Comparison of ENCODE assay signal across 8 cellular contexts in the genomic region with DNA sequence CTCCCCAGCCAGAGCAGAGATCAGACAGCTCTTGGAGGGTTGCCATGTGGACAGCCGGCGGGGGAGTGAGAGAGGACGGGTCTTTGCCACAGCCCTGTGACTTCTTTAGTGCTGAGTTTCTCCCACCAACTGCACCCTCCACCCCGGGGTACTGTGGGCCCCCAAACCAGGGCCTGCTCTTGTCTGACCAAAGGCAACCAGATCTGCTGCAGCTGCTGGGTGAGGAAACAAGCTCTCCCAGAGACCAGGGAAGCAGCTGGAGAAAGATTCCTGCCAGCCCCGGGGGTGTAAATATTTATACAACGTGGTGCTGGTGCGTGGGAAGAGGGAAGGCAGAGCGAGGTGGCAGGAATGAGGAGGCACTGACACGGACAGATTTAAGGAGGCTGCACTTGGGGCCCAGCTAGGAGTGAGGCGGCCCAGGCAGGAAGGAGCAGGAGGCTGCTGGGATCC. TPM values are rescaled to one million over a fixed set of nuclear protein-coding genes. Genes with fewer than 3 reads are reported as not detected.
DNase-seq lines count a peak whose midpoint lies in the region; ATAC-seq and TF ChIP-seq lines count a peak whose summit lies in the region.

No MANE protein-coding gene starts in this region.

- no peak for TF ChIP-seq POLR2A in spleen (IDR thresholded peaks at IDR 0.05)

- TF ChIP-seq CTCF in HEK293 (tag by site-specific recombination; IDR thresholded peaks at IDR 0.05) (no peak), spleen (IDR thresholded peaks at IDR 0.05 in 8 of 11, conservative IDR thresholded peaks at IDR 0.05 in 3 of 11) (no peak)

- no peak overlapping the region for H3K4me3 Mint-ChIP-seq in activated naive CD8-positive, alpha-beta T cell treated with anti-CD3 and anti-CD28 coated beads, Interleukin-2, amount 50 U/mL, for 24 hours

- H3K36me3 ChIP-seq in ACC112 (ENCODE audit: insufficient read depth, low read length) (no peaks in the 10 kb centered on the region; the same call in 1 of the 2 replicates), HEK293 (ENCODE audit: control insufficient read depth in 2 of 2, insufficient read depth in 1 of 2, low read length in 2 of 2) (no peaks in the 10 kb centered on the region), spleen (no peaks in the 10 kb centered on the region)

- H3K27ac ChIP-seq in ACC112 (ENCODE audit: low read depth, low read length) (peak overlapping the region; percentile 41), HEK293 (ENCODE audit: extremely low read depth, low read depth, low read length) (no peak overlapping the region; the same call in 1 of the 2 replicates), spleen (peak overlapping the region; percentile 68 to 90 (median 80))

- H3K4me1 Mint-ChIP-seq in activated naive CD8-positive, alpha-beta T cell treated with anti-CD3 and anti-CD28 coated beads, Interleukin-2, amount 50 U/mL, for 24 hours = peaks cover 49% of the 10 kb centered on the region

- H3K27me3 Mint-ChIP-seq in activated naive CD8-positive, alpha-beta T cell treated with anti-CD3 and anti-CD28 coated beads, Interleukin-2, amount 50 U/mL, for 24 hours = no peaks in the 10 kb centered on the region

- H2AFZ ChIP-seq in ACC112 (ENCODE audit: low read length, unreplicated experiment) = peak overlapping the region; percentile 6

- CTCF ChIA-PET in HEK293 (lab: Yijun Ruan, JAX) = interaction anchor here (1.4 kb wide), 1 partner anchor 9 kb away, joined by 6 read pairs; no protein-coding TSS in a partner anchor

- POLR2A ChIA-PET in HEK293 (lab: Yijun Ruan, JAX) = interaction anchor here (1.3 kb wide), 1 partner anchor 14 kb away, joined by 8 read pairs; the partner anchor contains the start of gene ZFP36L1

- intact Hi-C loops in spleen (cut with DNase I; ENCODE audit: low total_unique reads) = no loop called here

- H3K9me3 ChIP-seq in HEK293 (ENCODE audit: control insufficient read depth, insufficient read depth, low read depth, low read length) (no peaks in the 10 kb centered on the region; the same call in 1 of the 2 replicates), spleen (peaks cover 0 to 15% (median 3%) of the 10 kb centered on the region in 8 donors)

- H3K27ac Mint-ChIP-seq in activated naive CD8-positive, alpha-beta T cell treated with anti-CD3 and anti-CD28 coated beads, Interleukin-2, amount 50 U/mL, for 24 hours = peak overlapping the region; percentile 65

- peaks cover 2% of the 10 kb centered on the region for H3K36me3 Mint-ChIP-seq in activated naive CD8-positive, alpha-beta T cell treated with anti-CD3 and anti-CD28 coated beads, Interleukin-2, amount 50 U/mL, for 24 hours (ENCODE audit: low read depth)

- no peak for DNase-seq in activated naive CD8-positive, alpha-beta T cell treated with anti-CD3 and anti-CD28 coated beads, Interleukin-2, amount 50 U/mL, for 24 hours
- DNase-seq in hepatic stellate cell (ENCODE audit: low spot score) (peak; percentile 91), spleen (peak; percentile 84)
- DNase-seq in stimulated activated CD4-positive, alpha-beta T cell treated with anti-CD3 and anti-CD28 coated beads, Interleukin-4, amount 100 ng/mL, for 4 hours = no peak

- ATAC-seq in activated naive CD8-positive, alpha-beta T cell treated with anti-CD3 and anti-CD28 coated beads, Interleukin-2, amount 50 U/mL, for 24 hours = no peak
- ATAC-seq in GM18870 (IDR thresholded peaks at IDR 0.05; ENCODE audit: unreplicated experiment) (no peak), HG03460 (IDR thresholded peaks at IDR 0.05; ENCODE audit: unreplicated experiment) (no peak)

- H3K79me2 ChIP-seq in ACC112 (ENCODE audit: control insufficient read depth, insufficient read depth, low read length, unreplicated experiment) = no peaks in the 10 kb centered on the region

- H3K9me3 Mint-ChIP-seq in activated naive CD8-positive, alpha-beta T cell treated with anti-CD3 and anti-CD28 coated beads, Interleukin-2, amount 50 U/mL, for 24 hours = peaks cover 13% of the 10 kb centered on the region

- H3K4me3 ChIP-seq in ACC112 (ENCODE audit: low read depth, low read length) (no peak overlapping the region), HEK293 (ENCODE audit: low read depth, low read length) (no peak overlapping the region), spleen (no peak overlapping the region)

- no peaks in the 10 kb centered on the region for H3K27me3 ChIP-seq in ACC112 (ENCODE audit: insufficient read depth, low read length)
- no peaks in the 10 kb centered on the region for H3K27me3 ChIP-seq in spleen (replicated peaks in 1 of 7)

- H3K4me1 ChIP-seq in ACC112 (ENCODE audit: control insufficient read depth, insufficient read depth, low read length, unreplicated experiment) (peaks cover 16% of the 10 kb centered on the region), HEK293 (ENCODE audit: control insufficient read depth, insufficient read depth, low read length) (peaks cover 3% of the 10 kb centered on the region; the same call in 1 of the 2 replicates), spleen (peaks cover 7 to 65% (median 30%) of the 10 kb centered on the region in 6 donors)

- 18 to 46% (median 35%) methylated on average over 6 to 10 of the region's 10 CpGs for WGBS in spleen, 5 donors

TF ChIP-seq in HEK293, 187 proteins besides CTCF, POLR2A, EP300 and RAD21:
- TF ChIP-seq GLIS1 (tag by site-specific recombination; IDR thresholded peaks at IDR 0.05) (peak; percentile 57), SP7 (tag by site-specific recombination; IDR thresholded peaks at IDR 0.05) (peak; percentile 46), ZNF426 (tag by site-specific recombination; IDR thresholded peaks at IDR 0.05) (no peak), ZNF623 (tag by site-specific recombination; IDR thresholded peaks at IDR 0.05) (no peak), ZNF169 (tag by site-specific recombination; IDR thresholded peaks at IDR 0.05) (no peak), ZNF335 (tag by site-specific recombination; conservative IDR thresholded peaks at IDR 0.05) (0 out of 2 replicates have a peak, but pooled peaks have one; percentile 35), ZNF629 (tag by site-specific recombination; IDR thresholded peaks at IDR 0.05) (no peak), EGR2 (tag by site-specific recombination; IDR thresholded peaks at IDR 0.05; ENCODE audit: low read depth) (peak; percentile 80), ZBTB6 (tag by site-specific recombination; IDR thresholded peaks at IDR 0.05) (no peak), ZFHX2 (tag by site-specific recombination; conservative IDR thresholded peaks at IDR 0.05) (peak; percentile 85)
- TF ChIP-seq, protein P1, sequence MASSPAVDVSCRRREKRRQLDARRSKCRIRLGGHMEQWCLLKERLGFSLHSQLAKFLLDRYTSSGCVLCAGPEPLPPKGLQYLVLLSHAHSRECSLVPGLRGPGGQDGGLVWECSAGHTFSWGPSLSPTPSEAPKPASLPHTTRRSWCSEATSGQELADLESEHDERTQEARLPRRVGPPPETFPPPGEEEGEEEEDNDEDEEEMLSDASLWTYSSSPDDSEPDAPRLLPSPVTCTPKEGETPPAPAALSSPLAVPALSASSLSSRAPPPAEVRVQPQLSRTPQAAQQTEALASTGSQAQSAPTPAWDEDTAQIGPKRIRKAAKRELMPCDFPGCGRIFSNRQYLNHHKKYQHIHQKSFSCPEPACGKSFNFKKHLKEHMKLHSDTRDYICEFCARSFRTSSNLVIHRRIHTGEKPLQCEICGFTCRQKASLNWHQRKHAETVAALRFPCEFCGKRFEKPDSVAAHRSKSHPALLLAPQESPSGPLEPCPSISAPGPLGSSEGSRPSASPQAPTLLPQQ (tag by site-specific recombination; IDR thresholded peaks at IDR 0.05) = peak; percentile 56; the same call in 1 of the 2 replicates
- TF ChIP-seq, protein P2, sequence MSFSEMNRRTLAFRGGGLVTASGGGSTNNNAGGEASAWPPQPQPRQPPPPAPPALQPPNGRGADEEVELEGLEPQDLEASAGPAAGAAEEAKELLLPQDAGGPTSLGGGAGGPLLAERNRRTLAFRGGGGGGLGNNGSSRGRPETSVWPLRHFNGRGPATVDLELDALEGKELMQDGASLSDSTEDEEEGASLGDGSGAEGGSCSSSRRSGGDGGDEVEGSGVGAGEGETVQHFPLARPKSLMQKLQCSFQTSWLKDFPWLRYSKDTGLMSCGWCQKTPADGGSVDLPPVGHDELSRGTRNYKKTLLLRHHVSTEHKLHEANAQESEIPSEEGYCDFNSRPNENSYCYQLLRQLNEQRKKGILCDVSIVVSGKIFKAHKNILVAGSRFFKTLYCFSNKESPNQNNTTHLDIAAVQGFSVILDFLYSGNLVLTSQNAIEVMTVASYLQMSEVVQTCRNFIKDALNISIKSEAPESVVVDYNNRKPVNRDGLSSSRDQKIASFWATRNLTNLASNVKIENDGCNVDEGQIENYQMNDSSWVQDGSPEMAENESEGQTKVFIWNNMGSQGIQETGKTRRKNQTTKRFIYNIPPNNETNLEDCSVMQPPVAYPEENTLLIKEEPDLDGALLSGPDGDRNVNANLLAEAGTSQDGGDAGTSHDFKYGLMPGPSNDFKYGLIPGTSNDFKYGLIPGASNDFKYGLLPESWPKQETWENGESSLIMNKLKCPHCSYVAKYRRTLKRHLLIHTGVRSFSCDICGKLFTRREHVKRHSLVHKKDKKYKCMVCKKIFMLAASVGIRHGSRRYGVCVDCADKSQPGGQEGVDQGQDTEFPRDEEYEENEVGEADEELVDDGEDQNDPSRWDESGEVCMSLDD (tag by site-specific recombination; IDR thresholded peaks at IDR 0.05) = no peak

RNA-seq across cellular contexts. Expression of gene ZFP36L1, which starts 14.3 kb away (rescaled TPM):
- 100 to 1,000 TPM; 274 to 443 (median 324) TPM for total RNA-seq in spleen
- 100 to 1,000 TPM in 1 of 3 donors, 10 to 100 TPM in 2; 65.7 to 106 (median 92.4) TPM for polyA plus RNA-seq in spleen

Comparison
In these comparisons a context has a peak if more than half of its experiments do, and no peak if none do; other contexts are left out.
1. DNase-seq: peak in hepatic stellate cell (single experiment) and spleen (single experiment); none in activated naive CD8-positive, alpha-beta T cell treated with anti-CD3 and anti-CD28 coated beads, Interleukin-2, amount 50 U/mL, for 24 hours (single experiment) and stimulated activated CD4-positive, alpha-beta T cell treated with anti-CD3 and anti-CD28 coated beads, Interleukin-4, amount 100 ng/mL, for 4 hours (0 of 2).